Comparison of ENCODE assay signal across 8 cellular contexts in the genomic region with DNA sequence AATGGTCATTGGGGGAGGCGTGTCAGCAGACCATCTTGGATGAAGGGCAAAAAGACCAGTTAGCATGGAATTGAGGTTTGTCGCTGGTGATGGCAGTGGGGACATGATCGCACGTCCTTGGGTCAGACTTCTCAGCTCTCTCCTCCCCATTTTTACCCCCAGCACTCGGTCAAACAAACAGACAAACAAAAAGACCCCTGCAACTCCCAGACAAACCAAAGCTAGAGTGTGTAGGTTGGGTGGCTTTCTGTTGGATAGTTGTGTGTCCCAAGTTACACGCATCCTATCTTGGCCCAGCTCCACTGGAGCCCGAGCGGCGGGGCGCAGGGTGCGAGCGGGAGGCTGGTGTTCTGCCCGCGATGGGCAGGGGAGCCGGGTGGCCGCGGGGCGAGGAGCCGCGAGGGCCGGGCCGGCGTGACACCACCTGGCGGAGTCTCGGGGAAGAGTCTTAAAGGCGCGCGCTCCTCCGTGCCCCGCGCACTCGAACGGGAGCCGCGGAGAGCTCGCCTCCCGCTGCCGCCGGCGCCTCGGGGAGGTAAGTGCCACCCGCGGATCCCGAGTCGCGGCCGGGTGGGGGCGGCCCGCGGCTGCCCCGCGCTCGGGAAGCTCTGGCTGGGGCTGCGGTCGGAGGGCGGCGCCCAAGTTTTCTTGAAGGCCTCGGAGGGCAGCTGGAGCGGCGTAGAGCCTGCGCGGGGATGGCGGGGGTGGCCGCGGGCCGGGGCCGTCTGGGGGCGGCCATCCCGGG. TPM values are rescaled to one million over a fixed set of nuclear protein-coding genes. Genes with fewer than 3 reads are reported as not detected.
DNase-seq lines count a peak whose midpoint lies in the region; ATAC-seq and TF ChIP-seq lines count a peak whose summit lies in the region.

No MANE protein-coding gene starts in this region.

- H3K27ac ChIP-seq in Peyer's patch, result peak overlapping the region in 1 of 4 donors; percentile 67
- no peak overlapping the region for H3K27ac ChIP-seq in endodermal cell (ENCODE audit: low read depth, low read length)

- H3K9me3 Mint-ChIP-seq in endodermal cell (no peaks in the 10 kb centered on the region), neural crest cell (no peaks in the 10 kb centered on the region)

- H3K27me3 Mint-ChIP-seq in endodermal cell (ENCODE audit: insufficient read depth), result peaks cover 70% of the 10 kb centered on the region
- H3K27me3 Mint-ChIP-seq in neural crest cell (ENCODE audit: low read depth), result peaks cover 86% of the 10 kb centered on the region

- H3K4me3 ChIP-seq in GM12864 (ENCODE audit: low read depth, low read length) (peak overlapping the region; percentile 31), Peyer's patch (peak overlapping the region; percentile 17 to 63 (median 52)), endodermal cell (ENCODE audit: low read length) (peak overlapping the region; percentile 74)

- H3K4me1 Mint-ChIP-seq in endodermal cell (peaks cover 5% of the 10 kb centered on the region), neural crest cell (peaks cover 18% of the 10 kb centered on the region)

- H3K27ac Mint-ChIP-seq in endodermal cell (peak overlapping the region; percentile 8), neural crest cell (ENCODE audit: unreplicated experiment) (no peak overlapping the region)

- no peaks in the 10 kb centered on the region for H3K9me3 ChIP-seq in Peyer's patch
- H3K9me3 ChIP-seq in endodermal cell (ENCODE audit: control insufficient read depth, low read length), result peaks cover 27% of the 10 kb centered on the region

- H3K36me3 Mint-ChIP-seq in endodermal cell (ENCODE audit: low read depth), result no peaks in the 10 kb centered on the region
- H3K36me3 Mint-ChIP-seq in neural crest cell (ENCODE audit: low read depth), result no peaks in the 10 kb centered on the region

- WGBS in endodermal cell (ENCODE audit: insufficient coverage in 1 of 2, insufficient read length in 1 of 2), 2 experiments, result 0 to 2% methylated on average over 3 to 68 of the region's 69 CpGs

- H3K27me3 ChIP-seq in Peyer's patch (peaks cover 0 to 19% of the 10 kb centered on the region in 2 donors), endodermal cell (ENCODE audit: control insufficient read depth, insufficient read depth, low read length, poor library complexity, severe bottlenecking) (peaks cover 61% of the 10 kb centered on the region)

- TF ChIP-seq POLR2A in Peyer's patch (IDR thresholded peaks at IDR 0.05), result no peak

- ATAC-seq in HG02884 (IDR thresholded peaks at IDR 0.05; ENCODE audit: unreplicated experiment), result no peak
- ATAC-seq in HG02981 (IDR thresholded peaks at IDR 0.05; ENCODE audit: unreplicated experiment), result no peak

- no peak for DNase-seq in GM12864 (ENCODE audit: low read depth)
- peak in 1 of 3 donors; percentile 53 for DNase-seq in Peyer's patch
- peak; percentile 88 for DNase-seq in endodermal cell
- peak; percentile 47 for DNase-seq in neural crest cell (ENCODE audit: low read depth, low spot score)
- DNase-seq in NAMALWA (ENCODE audit: low spot score), result no peak
- DNase-seq in NCI-H1436 (lab: John Stamatoyannopoulos, UW), result no peak

- no peaks in the 10 kb centered on the region for H3K36me3 ChIP-seq in Peyer's patch
- H3K36me3 ChIP-seq in endodermal cell (ENCODE audit: control insufficient read depth, insufficient read depth, low read length), result no peaks in the 10 kb centered on the region

- H3K4me1 ChIP-seq in Peyer's patch (peaks cover 0 to 29% (median 17%) of the 10 kb centered on the region in 4 donors), endodermal cell (ENCODE audit: control insufficient read depth, insufficient read depth, low read length) (no peaks in the 10 kb centered on the region)

- no peak overlapping the region for H3K9ac ChIP-seq in endodermal cell (ENCODE audit: extremely low read depth, low read length, poor library complexity, severe bottlenecking)

- H3K4me3 Mint-ChIP-seq in endodermal cell, result peak overlapping the region; percentile 62
- peak overlapping the region; percentile 65 for H3K4me3 Mint-ChIP-seq in neural crest cell

- TF ChIP-seq CTCF in GM12864 (IDR thresholded peaks at IDR 0.05; ENCODE audit: low read depth, low read length, missing control alignments) (peak; percentile 31), Peyer's patch (IDR thresholded peaks at IDR 0.05) (peak in 5 of 6 experiments; percentile 9 to 28 (median 22)), endodermal cell (conservative IDR thresholded peaks at IDR 0.05) (peak; percentile 77), neural crest cell (conservative IDR thresholded peaks at IDR 0.05) (peak; percentile 57)

RNA-seq across cellular contexts. Expression of gene NTN1, which starts 18.5 kb away (rescaled TPM):
- 10 to 100 TPM in 2 of 4 donors, 1 to 10 TPM in 2; 4.0 to 17.3 (median 10.9) TPM for total RNA-seq in Peyer's patch
- 10 to 100 TPM; 17.0 to 40.4 TPM for total RNA-seq in endodermal cell
- 14.7 TPM for polyA plus RNA-seq in endodermal cell (2013, experiment 1 of 2)
- 18.4 TPM for polyA plus RNA-seq in endodermal cell (2013, experiment 2 of 2)
- 10.1 and 10.3 TPM in 2 replicates for total RNA-seq in neural crest cell

RNA-seq across cellular contexts. Expression of gene PIK3R5, which starts 37.3 kb away (rescaled TPM):
- total RNA-seq in Peyer's patch (10 to 100 TPM in 2 of 4 donors, 1 to 10 TPM in 2; 6.3 to 74.3 (median 10.3) TPM), endodermal cell (10 to 100 TPM; 10.4 to 37.0 TPM), neural crest cell (0.52 and 1.4 TPM in 2 replicates)
- polyA plus RNA-seq in endodermal cell (2013, experiment 1 of 2), result 8.8 TPM
- polyA plus RNA-seq in endodermal cell (2013, experiment 2 of 2), result 8.0 TPM

Comparison
In these comparisons a context has a peak if more than half of its experiments do, and no peak if none do; other contexts are left out.
1. DNase-seq: peak in endodermal cell (single experiment) and neural crest cell (single experiment); none in GM12864 (single experiment), NAMALWA (single experiment) and NCI-H1436 (single experiment).
2. CTCF ChIP-seq: peak in every context shown above with its lines; median percentile 77 in endodermal cell; 57 in neural crest cell; 31 in GM12864; 22 in Peyer's patch.
3. Peak in every context shown above with its lines, with median percentiles within 50 percentile points of each other: H3K4me3 ChIP-seq.